12 cellular contexts compared by ENCODE assay signal in the genomic region with DNA sequence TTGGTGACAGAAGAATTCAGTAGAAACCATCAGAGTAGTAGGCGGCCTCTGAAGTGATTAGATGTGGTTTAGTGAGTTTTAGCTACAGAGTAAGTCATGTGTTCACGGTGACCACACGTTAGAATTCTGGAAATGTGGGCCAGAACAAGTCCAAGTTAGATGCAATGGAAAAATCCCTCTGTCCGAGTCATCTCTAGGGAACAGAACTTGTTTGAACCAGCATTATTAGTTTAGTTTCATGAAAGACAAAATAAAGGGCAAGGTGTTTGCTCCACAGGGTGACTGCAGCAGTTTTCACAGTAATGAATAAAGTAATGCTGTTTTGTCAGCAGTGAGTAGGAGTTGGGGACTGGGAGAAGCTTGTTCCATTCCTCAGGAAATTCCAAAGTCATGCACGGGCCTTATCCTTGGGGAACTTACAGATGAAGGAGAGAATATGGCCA.
DNase-seq lines count a peak whose midpoint lies in the region; ATAC-seq and TF ChIP-seq lines count a peak whose summit lies in the region.
"Had no signal": no experiment of that assay in that cellular context is flagged by ENCODE, and none has a peak within 500 bp of the region (broad histone marks: within the 10 kb centered on the region; RNA-seq: fewer than 3 reads in every experiment).

No MANE protein-coding gene starts in this region.

- H3K27ac Mint-ChIP-seq in WTC11, result peak overlapping the region; percentile 57; the same call in 1 of the 2 replicates
- no peak overlapping the region for H3K27ac Mint-ChIP-seq in activated CD4-positive, alpha-beta T cell treated with anti-CD3 and anti-CD28 coated beads, Interleukin-2, amount 10 ng/mL, durations not matched to agents 7 days and 5 days
- no peak overlapping the region for H3K27ac Mint-ChIP-seq in CD4-positive, alpha-beta T cell
- H3K27ac Mint-ChIP-seq: CD14-positive monocyte had no signal

- H3K4me3 ChIP-seq in fibroblast of the aortic adventitia (ENCODE audit: low read depth, low read length), result no peak overlapping the region
- H3K4me3 ChIP-seq in H7 (ENCODE audit: insufficient read depth, low read depth, low read length), result no peak overlapping the region

- H3K9me3 Mint-ChIP-seq in WTC11, result no peaks in the 10 kb centered on the region
- H3K9me3 Mint-ChIP-seq in activated CD4-positive, alpha-beta T cell treated with anti-CD3 and anti-CD28 coated beads, Interleukin-2, amount 10 ng/mL, durations not matched to agents 7 days and 5 days, result no peaks in the 10 kb centered on the region
- no peaks in the 10 kb centered on the region for H3K9me3 Mint-ChIP-seq in CD4-positive, alpha-beta T cell

- intact Hi-C loops in CD4-positive, alpha-beta T cell (cut with DNase I, micrococcal nuclease), result no loop called here

- TF ChIP-seq CTCF in WTC11 (IDR thresholded peaks at IDR 0.05) (no peak), fibroblast of the aortic adventitia (IDR thresholded peaks at IDR 0.05; ENCODE audit: insufficient read depth, low read length) (no peak)
- TF ChIP-seq CTCF in CD4-positive, alpha-beta T cell (IDR thresholded peaks at IDR 0.05), result no peak

- no peaks in the 10 kb centered on the region for H3K9me3 ChIP-seq in CD4-positive, alpha-beta T cell (ENCODE audit: control insufficient read depth, low read length)

- H3K27me3 Mint-ChIP-seq in WTC11 (ENCODE audit: low read depth), result no peaks in the 10 kb centered on the region
- H3K27me3 Mint-ChIP-seq in activated CD4-positive, alpha-beta T cell treated with anti-CD3 and anti-CD28 coated beads, Interleukin-2, amount 10 ng/mL, durations not matched to agents 7 days and 5 days, result peaks cover 33% of the 10 kb centered on the region
- peaks cover 52% of the 10 kb centered on the region for H3K27me3 Mint-ChIP-seq in CD4-positive, alpha-beta T cell

- no peak overlapping the region for H3K27ac ChIP-seq in CD4-positive, alpha-beta T cell (ENCODE audit: low read depth, low read length)

- no peak overlapping the region for H3K4me3 Mint-ChIP-seq in WTC11
- no peak overlapping the region for H3K4me3 Mint-ChIP-seq in activated CD4-positive, alpha-beta T cell treated with anti-CD3 and anti-CD28 coated beads, Interleukin-2, amount 10 ng/mL, durations not matched to agents 7 days and 5 days
- H3K4me3 Mint-ChIP-seq in CD4-positive, alpha-beta T cell, result no peak overlapping the region
- H3K4me3 Mint-ChIP-seq: CD14-positive monocyte had no signal

- CTCF ChIA-PET in WTC11 (lab: Charles Lee), result interaction anchor here (1.4 to 2.5 kb wide), 3 partner anchors 10 to 136 kb away, joined by 3 to 10 read pairs (median 5); no protein-coding TSS in a partner anchor
- CTCF ChIA-PET in activated CD4-positive, alpha-beta T cell treated with anti-CD3 and anti-CD28 coated beads, Interleukin-2, amount 10 ng/mL, durations not matched to agents 7 days and 5 days (lab: Charles Lee), result no interaction called here
- CTCF ChIA-PET in CD4-positive, alpha-beta T cell (lab: Charles Lee), result no interaction called here

- POLR2A ChIA-PET in WTC11 (lab: Charles Lee), result no interaction called here
- POLR2A ChIA-PET in activated CD4-positive, alpha-beta T cell treated with anti-CD3 and anti-CD28 coated beads, Interleukin-2, amount 10 ng/mL, durations not matched to agents 7 days and 5 days (lab: Charles Lee), result no interaction called here
- POLR2A ChIA-PET in CD4-positive, alpha-beta T cell (lab: Charles Lee), result no interaction called here

- ATAC-seq in WTC11 (no peak), GM21360 (IDR thresholded peaks at IDR 0.05; ENCODE audit: unreplicated experiment) (no peak)
- no peak for ATAC-seq in CD4-positive, alpha-beta T cell (ENCODE audit: poor library complexity)

- DNase-seq in EL (peak; percentile 49), WTC11 (ENCODE audit: low spot score) (no peak), fibroblast of the aortic adventitia (ENCODE audit: low read depth) (peak; percentile 71), non-pigmented ciliary epithelial cell (ENCODE audit: low read depth) (peak; percentile 48), H7 (no peak)
- DNase-seq in activated CD4-positive, alpha-beta T cell treated with anti-CD3 and anti-CD28 coated beads, Interleukin-2, amount 10 ng/mL, durations not matched to agents 7 days and 5 days, result no peak
- DNase-seq in CD4-positive, alpha-beta T cell, result no peak
- DNase-seq: Kasumi-1; NCI-H446; stimulated activated CD4-positive, alpha-beta T cell treated with anti-CD3 and anti-CD28 coated beads, Interleukin-2, amount 100 ng/mL, for 48 hours had no signal

- peaks cover 44% of the 10 kb centered on the region for H3K36me3 Mint-ChIP-seq in WTC11
- H3K36me3 Mint-ChIP-seq in activated CD4-positive, alpha-beta T cell treated with anti-CD3 and anti-CD28 coated beads, Interleukin-2, amount 10 ng/mL, durations not matched to agents 7 days and 5 days (ENCODE audit: low read depth), result no peaks in the 10 kb centered on the region
- no peaks in the 10 kb centered on the region for H3K36me3 Mint-ChIP-seq in CD4-positive, alpha-beta T cell (ENCODE audit: low read depth)
- H3K36me3 Mint-ChIP-seq: CD14-positive monocyte had no signal

- H3K36me3 ChIP-seq in H7 (replicated peaks; ENCODE audit: control insufficient read depth, insufficient read depth, low read length), result peaks cover 3% of the 10 kb centered on the region

- H3K4me1 Mint-ChIP-seq in WTC11, result peaks cover 35% of the 10 kb centered on the region
- no peaks in the 10 kb centered on the region for H3K4me1 Mint-ChIP-seq in activated CD4-positive, alpha-beta T cell treated with anti-CD3 and anti-CD28 coated beads, Interleukin-2, amount 10 ng/mL, durations not matched to agents 7 days and 5 days
- H3K4me1 Mint-ChIP-seq in CD4-positive, alpha-beta T cell (ENCODE audit: low read depth), result no peaks in the 10 kb centered on the region
- H3K4me1 Mint-ChIP-seq: CD14-positive monocyte had no signal

- H3K27me3 ChIP-seq in H7 (ENCODE audit: control insufficient read depth, insufficient read depth, low read length), result no peaks in the 10 kb centered on the region
- H3K27me3 ChIP-seq in CD4-positive, alpha-beta T cell (ENCODE audit: control insufficient read depth, insufficient read depth, low read length), result peaks cover 3% of the 10 kb centered on the region

TF ChIP-seq in WTC11, 78 proteins besides CTCF, POLR2A, EP300 and RAD21:
- no peak for TF ChIP-seq CREB1 (CRISPR knock-in tag; IDR thresholded peaks at IDR 0.05)
- TF ChIP-seq, protein P1, sequence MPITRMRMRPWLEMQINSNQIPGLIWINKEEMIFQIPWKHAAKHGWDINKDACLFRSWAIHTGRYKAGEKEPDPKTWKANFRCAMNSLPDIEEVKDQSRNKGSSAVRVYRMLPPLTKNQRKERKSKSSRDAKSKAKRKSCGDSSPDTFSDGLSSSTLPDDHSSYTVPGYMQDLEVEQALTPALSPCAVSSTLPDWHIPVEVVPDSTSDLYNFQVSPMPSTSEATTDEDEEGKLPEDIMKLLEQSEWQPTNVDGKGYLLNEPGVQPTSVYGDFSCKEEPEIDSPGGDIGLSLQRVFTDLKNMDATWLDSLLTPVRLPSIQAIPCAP (CRISPR knock-in tag; IDR thresholded peaks at IDR 0.05), result no peak
- TF ChIP-seq, protein P2, sequence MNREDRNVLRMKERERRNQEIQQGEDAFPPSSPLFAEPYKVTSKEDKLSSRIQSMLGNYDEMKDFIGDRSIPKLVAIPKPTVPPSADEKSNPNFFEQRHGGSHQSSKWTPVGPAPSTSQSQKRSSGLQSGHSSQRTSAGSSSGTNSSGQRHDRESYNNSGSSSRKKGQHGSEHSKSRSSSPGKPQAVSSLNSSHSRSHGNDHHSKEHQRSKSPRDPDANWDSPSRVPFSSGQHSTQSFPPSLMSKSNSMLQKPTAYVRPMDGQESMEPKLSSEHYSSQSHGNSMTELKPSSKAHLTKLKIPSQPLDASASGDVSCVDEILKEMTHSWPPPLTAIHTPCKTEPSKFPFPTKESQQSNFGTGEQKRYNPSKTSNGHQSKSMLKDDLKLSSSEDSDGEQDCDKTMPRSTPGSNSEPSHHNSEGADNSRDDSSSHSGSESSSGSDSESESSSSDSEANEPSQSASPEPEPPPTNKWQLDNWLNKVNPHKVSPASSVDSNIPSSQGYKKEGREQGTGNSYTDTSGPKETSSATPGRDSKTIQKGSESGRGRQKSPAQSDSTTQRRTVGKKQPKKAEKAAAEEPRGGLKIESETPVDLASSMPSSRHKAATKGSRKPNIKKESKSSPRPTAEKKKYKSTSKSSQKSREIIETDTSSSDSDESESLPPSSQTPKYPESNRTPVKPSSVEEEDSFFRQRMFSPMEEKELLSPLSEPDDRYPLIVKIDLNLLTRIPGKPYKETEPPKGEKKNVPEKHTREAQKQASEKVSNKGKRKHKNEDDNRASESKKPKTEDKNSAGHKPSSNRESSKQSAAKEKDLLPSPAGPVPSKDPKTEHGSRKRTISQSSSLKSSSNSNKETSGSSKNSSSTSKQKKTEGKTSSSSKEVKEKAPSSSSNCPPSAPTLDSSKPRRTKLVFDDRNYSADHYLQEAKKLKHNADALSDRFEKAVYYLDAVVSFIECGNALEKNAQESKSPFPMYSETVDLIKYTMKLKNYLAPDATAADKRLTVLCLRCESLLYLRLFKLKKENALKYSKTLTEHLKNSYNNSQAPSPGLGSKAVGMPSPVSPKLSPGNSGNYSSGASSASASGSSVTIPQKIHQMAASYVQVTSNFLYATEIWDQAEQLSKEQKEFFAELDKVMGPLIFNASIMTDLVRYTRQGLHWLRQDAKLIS (CRISPR knock-in tag; IDR thresholded peaks at IDR 0.05; ENCODE audit: borderline replicate concordance), result no peak
- TF ChIP-seq, protein P3, sequence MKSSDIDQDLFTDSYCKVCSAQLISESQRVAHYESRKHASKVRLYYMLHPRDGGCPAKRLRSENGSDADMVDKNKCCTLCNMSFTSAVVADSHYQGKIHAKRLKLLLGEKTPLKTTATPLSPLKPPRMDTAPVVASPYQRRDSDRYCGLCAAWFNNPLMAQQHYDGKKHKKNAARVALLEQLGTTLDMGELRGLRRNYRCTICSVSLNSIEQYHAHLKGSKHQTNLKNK (CRISPR knock-in tag; IDR thresholded peaks at IDR 0.05), result no peak
- TF ChIP-seq, protein P4, sequence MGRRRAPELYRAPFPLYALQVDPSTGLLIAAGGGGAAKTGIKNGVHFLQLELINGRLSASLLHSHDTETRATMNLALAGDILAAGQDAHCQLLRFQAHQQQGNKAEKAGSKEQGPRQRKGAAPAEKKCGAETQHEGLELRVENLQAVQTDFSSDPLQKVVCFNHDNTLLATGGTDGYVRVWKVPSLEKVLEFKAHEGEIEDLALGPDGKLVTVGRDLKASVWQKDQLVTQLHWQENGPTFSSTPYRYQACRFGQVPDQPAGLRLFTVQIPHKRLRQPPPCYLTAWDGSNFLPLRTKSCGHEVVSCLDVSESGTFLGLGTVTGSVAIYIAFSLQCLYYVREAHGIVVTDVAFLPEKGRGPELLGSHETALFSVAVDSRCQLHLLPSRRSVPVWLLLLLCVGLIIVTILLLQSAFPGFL (CRISPR knock-in tag; IDR thresholded peaks at IDR 0.05; ENCODE audit: borderline replicate concordance), result no peak

Comparison
In these comparisons a context has a peak if more than half of its experiments do, and no peak if none do; other contexts are left out.
1. DNase-seq: peak in EL (single experiment), fibroblast of the aortic adventitia (single experiment) and non-pigmented ciliary epithelial cell (single experiment); none in WTC11 (single experiment), activated CD4-positive, alpha-beta T cell treated with anti-CD3 and anti-CD28 coated beads, Interleukin-2, amount 10 ng/mL, durations not matched to agents 7 days and 5 days (single experiment), H7 (single experiment) and CD4-positive, alpha-beta T cell (0 of 10).